Comparison of ENCODE assay signal across 26 cellular contexts in genomic region chr3:20480771-20481170, GRCh38.
DNase-seq lines count a peak whose midpoint lies in the region; ATAC-seq lines count a peak whose summit lies in the region.
"Had no signal": no experiment of that assay in that cellular context is flagged by ENCODE, and none has a peak within 500 bp of the region (broad histone marks: within the 10 kb centered on the region; RNA-seq: fewer than 3 reads in every experiment).

No MANE protein-coding gene starts in this region.

- peak; percentile 62 for DNase-seq in dermis blood vessel endothelial cell
- DNase-seq in iPS DF 19.7 (ENCODE audit: low read depth, low spot score): peak; percentile 35
- no peak for DNase-seq in cerebellum (ENCODE audit: low spot score)
- DNase-seq in Kasumi-1 (lab: John Stamatoyannopoulos, UW): no peak
- DNase-seq: 8988T; activated CD4-positive, alpha-beta T cell treated with anti-CD3 and anti-CD28 coated beads, Interleukin-2, amount 10 ng/mL, durations not matched to agents 24 days and 14 days; activated naive CD4-positive, alpha-beta T cell treated with Interleukin-2 at 50 U/mL for 16 hours; activated T-cell treated with anti-CD3 and anti-CD28 coated beads, Interleukin-2, amount 50 U/mL, for 72 hours; CD8-positive, alpha-beta T cell; DMS 273 treated with DMSO at 0.1 percent for 48 hours; left colon; mesenchymal stem cell; NCI-H1694 treated with DMSO at 0.1 percent for 48 hours; NCI-H2171 treated with DMSO at 0.1 percent for 48 hours; occipital lobe; retina; stimulated activated CD4-positive, alpha-beta T cell treated with anti-CD3 and anti-CD28 coated beads, Interleukin-2, amount 100 ng/mL, for 24 hours; T-helper 2 cell had no signal

- H3K27me3 ChIP-seq in ACC112 (ENCODE audit: insufficient read depth, low read length) (no peaks in the 10 kb centered on the region), HUES6 (ENCODE audit: control insufficient read depth, insufficient read depth, low read length) (no peaks in the 10 kb centered on the region)
- H3K27me3 ChIP-seq: gastroesophageal sphincter had no signal

- H3K4me3 ChIP-seq in ACC112 (ENCODE audit: low read depth, low read length): no peak overlapping the region
- H3K4me3 ChIP-seq in HUES6 (ENCODE audit: low read depth, low read length): no peak overlapping the region
- H3K4me3 ChIP-seq: gastroesophageal sphincter, SK-N-MC, smooth muscle cell had no signal

- H3K27ac ChIP-seq in ACC112 (ENCODE audit: low read depth, low read length) (no peak overlapping the region), HUES6 (ENCODE audit: low read depth, low read length) (peak overlapping the region; percentile 34; the same call in 1 of the 2 replicates)
- H3K27ac ChIP-seq: gastroesophageal sphincter, SK-N-MC had no signal

- H3K79me2 ChIP-seq in ACC112 (ENCODE audit: control insufficient read depth, insufficient read depth, low read length, unreplicated experiment): no peaks in the 10 kb centered on the region

- peak overlapping the region; percentile 32 for H2AFZ ChIP-seq in ACC112 (ENCODE audit: low read length, unreplicated experiment)

- no peaks in the 10 kb centered on the region for H3K36me3 ChIP-seq in ACC112 (ENCODE audit: insufficient read depth, low read length)
- H3K36me3 ChIP-seq in HUES6 (ENCODE audit: control insufficient read depth, insufficient read depth, low read length): no peaks in the 10 kb centered on the region
- H3K36me3 ChIP-seq: gastroesophageal sphincter had no signal

- no peaks in the 10 kb centered on the region for H3K4me1 ChIP-seq in ACC112 (ENCODE audit: control insufficient read depth, insufficient read depth, low read length, unreplicated experiment)
- peaks cover 18% of the 10 kb centered on the region; the same call in 1 of the 2 replicates for H3K4me1 ChIP-seq in HUES6 (ENCODE audit: control insufficient read depth, insufficient read depth, low read length)
- H3K4me1 ChIP-seq: gastroesophageal sphincter had no signal

- no peak overlapping the region for H3K9ac ChIP-seq in HUES6 (ENCODE audit: low read length)

- peaks cover 29% of the 10 kb centered on the region for H3K9me3 ChIP-seq in HUES6 (ENCODE audit: control insufficient read depth, insufficient read depth, low read depth, low read length)

- ATAC-seq in HG03175 (IDR thresholded peaks at IDR 0.05; ENCODE audit: unreplicated experiment) (no peak), GM21825 (IDR thresholded peaks at IDR 0.05; ENCODE audit: unreplicated experiment) (no peak)
- ATAC-seq: activated T-cell treated with anti-CD3 and anti-CD28 coated beads, Interleukin-2, amount 50 U/mL, for 72 hours; CD8-positive, alpha-beta T cell; gastroesophageal sphincter; HepG2; left colon had no signal

Comparison
In these comparisons a context has a peak if more than half of its experiments do, and no peak if none do; other contexts are left out.
1. DNase-seq: peak in dermis blood vessel endothelial cell (single experiment) and iPS DF 19.7 (single experiment); none in cerebellum (single experiment) and Kasumi-1 (0 of 2).